1 cellular context compared by ENCODE assay signal in the genomic region with DNA sequence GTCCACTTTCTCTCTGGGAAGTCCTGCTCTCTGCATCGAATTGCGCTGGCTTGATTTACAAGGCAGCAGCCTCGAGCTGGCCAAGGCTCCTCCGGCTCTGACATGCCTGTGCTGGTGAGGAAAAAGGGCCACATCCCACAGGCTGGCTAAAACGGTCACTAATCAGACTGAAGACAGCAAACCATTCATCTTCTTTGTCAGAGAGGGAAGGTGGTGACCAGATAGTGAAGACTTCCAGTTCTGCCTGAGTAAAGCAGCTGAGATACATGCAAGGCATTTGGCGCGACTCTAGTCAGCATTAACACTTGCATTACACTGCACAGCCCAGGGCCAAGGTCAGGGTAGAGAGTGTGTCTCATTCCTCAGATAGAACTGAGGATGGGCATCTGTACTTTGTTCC.
TF ChIP-seq lines count a peak whose summit lies in the region.

No MANE protein-coding gene starts in this region.

TF ChIP-seq in IMR-90, 13 proteins besides CTCF, POLR2A, EP300 and RAD21 (continued from another document):
- TF ChIP-seq MAFK (IDR thresholded peaks at IDR 0.05; ENCODE audit: low read depth, low read length) (no peak), RCOR1 (IDR thresholded peaks at IDR 0.05; ENCODE audit: insufficient replicate concordance, low read length) (no peak), FOS (IDR thresholded peaks at IDR 0.05; ENCODE audit: low read depth, low read length) (no peak), CEBPB (IDR thresholded peaks at IDR 0.05; ENCODE audit: low read depth, low read length) (no peak), BHLHE40 (IDR thresholded peaks at IDR 0.05; ENCODE audit: low read depth, low read length) (no peak), MXI1 (IDR thresholded peaks at IDR 0.05; ENCODE audit: borderline replicate concordance, low read depth, low read length) (no peak), CHD1 (IDR thresholded peaks at IDR 0.05; ENCODE audit: low read depth, low read length) (no peak), MAZ (IDR thresholded peaks at IDR 0.05; ENCODE audit: borderline replicate concordance, low read depth, low read length) (no peak), SMC3 (IDR thresholded peaks at IDR 0.05; ENCODE audit: low read depth, low read length) (no peak)
- TF ChIP-seq, protein P1, sequence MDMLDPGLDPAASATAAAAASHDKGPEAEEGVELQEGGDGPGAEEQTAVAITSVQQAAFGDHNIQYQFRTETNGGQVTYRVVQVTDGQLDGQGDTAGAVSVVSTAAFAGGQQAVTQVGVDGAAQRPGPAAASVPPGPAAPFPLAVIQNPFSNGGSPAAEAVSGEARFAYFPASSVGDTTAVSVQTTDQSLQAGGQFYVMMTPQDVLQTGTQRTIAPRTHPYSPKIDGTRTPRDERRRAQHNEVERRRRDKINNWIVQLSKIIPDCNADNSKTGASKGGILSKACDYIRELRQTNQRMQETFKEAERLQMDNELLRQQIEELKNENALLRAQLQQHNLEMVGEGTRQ (IDR thresholded peaks at IDR 0.05; ENCODE audit: low read depth, low read length) = no peak
TF ChIP-seq in IMR-90: peak in this region for 0.
